Comparison of ENCODE assay signal across 8 cellular contexts in genomic region chr5:108702546-108702945, GRCh38.
"Had no signal": no experiment of that assay in that cellular context is flagged by ENCODE, and none has a peak within 500 bp of the region (broad histone marks: within the 10 kb centered on the region; RNA-seq: fewer than 3 reads in every experiment).

No MANE protein-coding gene starts in this region.

- DNase-seq: GDM1, GF-D8 had no signal

- FAIRE-seq: G401.6, GM12878, GM12891, GM12892, GM18507, GM19239 had no signal

- ATAC-seq: GM12878 had no signal

- H3K4me3 ChIP-seq: GM12878 had no signal
